ENCODE assay signal across 22 cellular contexts in the genomic region with DNA sequence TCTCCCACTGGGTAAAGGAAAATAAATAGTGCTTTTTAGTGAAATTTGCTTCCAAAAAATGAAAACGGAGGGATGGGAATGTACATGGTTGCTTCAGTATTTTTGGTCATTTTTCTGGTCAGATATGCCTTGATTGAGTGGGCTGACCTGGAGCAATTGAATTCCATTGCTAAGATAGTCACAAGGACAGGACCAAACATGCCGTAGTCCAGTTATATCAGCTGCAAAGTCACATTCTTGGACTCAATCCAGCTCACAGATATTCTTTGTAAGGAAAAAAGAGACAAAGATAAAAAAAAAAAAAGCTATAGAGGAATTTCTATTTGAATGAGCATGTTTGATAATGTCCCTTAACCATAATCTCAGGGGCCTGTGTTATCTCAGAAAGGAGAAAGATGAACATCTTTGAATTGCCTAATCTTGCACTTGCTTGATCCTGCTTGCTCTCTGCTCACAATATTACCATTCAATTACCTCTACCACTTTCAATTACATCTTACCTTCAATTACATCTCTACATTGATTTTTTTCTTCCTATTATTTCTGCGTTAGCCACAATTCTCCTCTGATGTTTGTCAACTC.
DNase-seq lines count a peak whose midpoint lies in the region; ATAC-seq and TF ChIP-seq lines count a peak whose summit lies in the region.
"Had no signal": no experiment of that assay in that cellular context is flagged by ENCODE, and none has a peak within 500 bp of the region (broad histone marks: within the 10 kb centered on the region; RNA-seq: fewer than 3 reads in every experiment).

No MANE protein-coding gene starts in this region.

- peak overlapping the region; percentile 63 to 92 (median 86) for H3K27ac Mint-ChIP-seq in CD14-positive monocyte
- no peak overlapping the region for H3K27ac Mint-ChIP-seq in activated CD8-positive, alpha-beta T cell treated with anti-CD3 and anti-CD28 coated beads, Interleukin-2, amount 10 ng/mL, durations not matched to agents 7 days and 5 days
- H3K27ac Mint-ChIP-seq: IgD-negative memory B cell; natural killer cell treated with Interleukin-12 subunit alpha and Interleukin-12 subunit beta and Interleukin-15 and Interleukin-18, amount 100 ng/mL, for 72 hours had no signal

- ATAC-seq in activated CD8-positive, alpha-beta T cell treated with anti-CD3 and anti-CD28 coated beads, Interleukin-2, amount 10 ng/mL, durations not matched to agents 7 days and 5 days = no peak
- ATAC-seq: activated T-cell treated with anti-CD3 and anti-CD28 coated beads, Interleukin-2, amount 50 U/mL, for 4 hours; natural killer cell treated with Interleukin-12 subunit alpha and Interleukin-12 subunit beta and Interleukin-15 and Interleukin-18, amount 100 ng/mL, for 72 hours had no signal

- DNase-seq in CD14-positive monocyte (ENCODE audit: low spot score) (no peak), NCI-H2227 treated with DMSO at 0.1 percent for 48 hours (lab: John Stamatoyannopoulos, UW) (peak; percentile 63), dermis blood vessel endothelial cell (peak; percentile 33), myocyte (ENCODE audit: low read depth) (peak; percentile 10), COLO668 (lab: John Stamatoyannopoulos, UW; ENCODE audit: unreplicated experiment) (no peak), NCI-H2196 treated with DMSO at 0.1 percent for 48 hours (lab: John Stamatoyannopoulos, UW; ENCODE audit: unreplicated experiment) (no peak), GF-D8 (lab: John Stamatoyannopoulos, UW) (no peak)
- DNase-seq in activated CD8-positive, alpha-beta T cell treated with anti-CD3 and anti-CD28 coated beads, Interleukin-2, amount 10 ng/mL, durations not matched to agents 7 days and 5 days = no peak
- DNase-seq: ACHN; activated CD4-positive, alpha-beta T cell treated with anti-CD3 and anti-CD28 coated beads for 1 hour; activated CD8-positive, alpha-beta memory T cell treated with anti-CD3 and anti-CD28 coated beads for 24 hours; activated naive CD4-positive, alpha-beta T cell treated with Interleukin-2 at 50 U/mL for 16 hours; activated T-cell treated with anti-CD3 and anti-CD28 coated beads, Interleukin-2, amount 50 U/mL, for 4 hours; effector CD8-positive, alpha-beta T cell; H7; left cardiac atrium; NCI-H524; stimulated activated CD4-positive, alpha-beta T cell treated with anti-CD3 and anti-CD28 coated beads, Interleukin-12 subunit alpha, Interleukin-12 subunit beta, amount 100 ng/mL, for 4 hours; stomach; T-helper 1 cell had no signal

- H3K4me3 Mint-ChIP-seq in CD14-positive monocyte = peak overlapping the region in 1 of 2 donors; percentile 75
- no peak overlapping the region for H3K4me3 Mint-ChIP-seq in activated CD8-positive, alpha-beta T cell treated with anti-CD3 and anti-CD28 coated beads, Interleukin-2, amount 10 ng/mL, durations not matched to agents 7 days and 5 days
- H3K4me3 Mint-ChIP-seq: activated T-cell treated with anti-CD3 and anti-CD28 coated beads, Interleukin-2, amount 50 U/mL, for 4 hours; natural killer cell treated with Interleukin-12 subunit alpha and Interleukin-12 subunit beta and Interleukin-15 and Interleukin-18, amount 100 ng/mL, for 72 hours had no signal

- POLR2A ChIA-PET in activated CD8-positive, alpha-beta T cell treated with anti-CD3 and anti-CD28 coated beads, Interleukin-2, amount 10 ng/mL, durations not matched to agents 7 days and 5 days (lab: Charles Lee) = no interaction called here

- no peaks in the 10 kb centered on the region for H3K27me3 Mint-ChIP-seq in CD14-positive monocyte (ENCODE audit: low read depth in 3 of 3)
- peaks cover 8% of the 10 kb centered on the region for H3K27me3 Mint-ChIP-seq in activated CD8-positive, alpha-beta T cell treated with anti-CD3 and anti-CD28 coated beads, Interleukin-2, amount 10 ng/mL, durations not matched to agents 7 days and 5 days (ENCODE audit: low read depth)
- H3K27me3 Mint-ChIP-seq: IgD-negative memory B cell had no signal

- intact Hi-C loops in CD14-positive monocyte (cut with micrococcal nuclease) = no loop called here

- H3K36me3 Mint-ChIP-seq in CD14-positive monocyte = no peaks in the 10 kb centered on the region
- no peaks in the 10 kb centered on the region for H3K36me3 Mint-ChIP-seq in activated CD8-positive, alpha-beta T cell treated with anti-CD3 and anti-CD28 coated beads, Interleukin-2, amount 10 ng/mL, durations not matched to agents 7 days and 5 days (ENCODE audit: low read depth)
- H3K36me3 Mint-ChIP-seq: IgD-negative memory B cell; natural killer cell treated with Interleukin-12 subunit alpha and Interleukin-12 subunit beta and Interleukin-15 and Interleukin-18, amount 100 ng/mL, for 72 hours had no signal

- CTCF ChIA-PET in activated CD8-positive, alpha-beta T cell treated with anti-CD3 and anti-CD28 coated beads, Interleukin-2, amount 10 ng/mL, durations not matched to agents 7 days and 5 days (lab: Charles Lee) = no interaction called here

- peaks cover 0 to 3% (median 0%) of the 10 kb centered on the region in 7 donors for H3K9me3 Mint-ChIP-seq in CD14-positive monocyte
- H3K9me3 Mint-ChIP-seq in activated CD8-positive, alpha-beta T cell treated with anti-CD3 and anti-CD28 coated beads, Interleukin-2, amount 10 ng/mL, durations not matched to agents 7 days and 5 days (ENCODE audit: insufficient read depth) = no peaks in the 10 kb centered on the region
- H3K9me3 Mint-ChIP-seq: activated T-cell treated with anti-CD3 and anti-CD28 coated beads, Interleukin-2, amount 50 U/mL, for 4 hours; natural killer cell treated with Interleukin-12 subunit alpha and Interleukin-12 subunit beta and Interleukin-15 and Interleukin-18, amount 100 ng/mL, for 72 hours had no signal

- peaks cover 35% of the 10 kb centered on the region for H3K4me1 Mint-ChIP-seq in CD14-positive monocyte
- peaks cover 4% of the 10 kb centered on the region for H3K4me1 Mint-ChIP-seq in activated CD8-positive, alpha-beta T cell treated with anti-CD3 and anti-CD28 coated beads, Interleukin-2, amount 10 ng/mL, durations not matched to agents 7 days and 5 days (ENCODE audit: low read depth)

- TF ChIP-seq CTCF in CD14-positive monocyte (IDR thresholded peaks at IDR 0.05) = no peak

Comparison
In these comparisons a context has a peak if more than half of its experiments do, and no peak if none do; other contexts are left out.
1. DNase-seq: peak in NCI-H2227 treated with DMSO at 0.1 percent for 48 hours (single experiment), dermis blood vessel endothelial cell (single experiment) and myocyte (single experiment); none in CD14-positive monocyte (single experiment), COLO668 (single experiment), NCI-H2196 treated with DMSO at 0.1 percent for 48 hours (single experiment), activated CD8-positive, alpha-beta T cell treated with anti-CD3 and anti-CD28 coated beads, Interleukin-2, amount 10 ng/mL, durations not matched to agents 7 days and 5 days (single experiment) and GF-D8 (single experiment).